ENCODE assay signal across 8 cellular contexts in genomic region chr9:7799934-7800285, GRCh38. TPM values are rescaled to one million over a fixed set of nuclear protein-coding genes. Genes with fewer than 3 reads are reported as not detected.
A peak's percentile ranks its signal among the peaks of the same experiment; 100 is the strongest.
DNase-seq lines count a peak whose midpoint lies in the region; ATAC-seq, FAIRE-seq and TF ChIP-seq lines count a peak whose summit lies in the region.

No MANE protein-coding gene starts in this region.

- no TSS peak for BruUV-seq in HCT116 (replicated peaks; lab: Mats Ljungman, UMichigan)

- H3K27ac Mint-ChIP-seq in stimulated activated memory B cell treated with anti-CD40 and anti-IgM and Interleukin-4, amounts not matched to agents 10 μg/mL and 1 μg/mL and 100 μg/mL, for 72 hours = peak overlapping the region; percentile 92

- TF ChIP-seq RAD21 in HCT116 (IDR thresholded peaks at IDR 0.05; ENCODE audit: low read depth) = no peak

- H3K4me1 Mint-ChIP-seq in stimulated activated memory B cell treated with anti-CD40 and anti-IgM and Interleukin-4, amounts not matched to agents 10 μg/mL and 1 μg/mL and 100 μg/mL, for 72 hours = peaks cover 7% of the 10 kb centered on the region

- peaks cover 32% of the 10 kb centered on the region for H3K36me3 ChIP-seq in DND-41 (ENCODE audit: insufficient read depth, low read length)
- H3K36me3 ChIP-seq in HCT116 (ENCODE audit: control insufficient read depth in 1 of 2, insufficient read depth in 2 of 2, low read length in 2 of 2) = peaks cover 3 to 5% of the 10 kb centered on the region in 2 experiments; a peak in 2 of 4 replicates
- peaks cover 0 to 19% (median 0%) of the 10 kb centered on the region in 3 donors for H3K36me3 ChIP-seq in Peyer's patch

- peak overlapping the region; percentile 96 for H3K4me3 Mint-ChIP-seq in stimulated activated memory B cell treated with anti-CD40 and anti-IgM and Interleukin-4, amounts not matched to agents 10 μg/mL and 1 μg/mL and 100 μg/mL, for 72 hours

- TF ChIP-seq POLR2A in HCT116 (IDR thresholded peaks at IDR 0.05; ENCODE audit: borderline replicate concordance, extremely low read depth, insufficient read depth, insufficient read length) (no peak), Peyer's patch (IDR thresholded peaks at IDR 0.05) (no peak)

- H3K4me2 ChIP-seq in DND-41 (ENCODE audit: insufficient read depth, low read length) (peak overlapping the region; percentile 80), HCT116 (ENCODE audit: low read length) (peak overlapping the region; percentile 81)

- H3K4me3 ChIP-seq in DND-41 (ENCODE audit: low read depth in 1 of 2, low read length in 2 of 2) (peak overlapping the region; percentile 33 to 67; a peak in 3 of 4 replicates), HCT116 (replicated peaks in 1 of 2; ENCODE audit: low read depth in 1 of 2, low read length in 2 of 2) (peak overlapping the region; percentile 68 to 72), Peyer's patch (peak overlapping the region; percentile 72 to 94 (median 80))

- H3K9ac ChIP-seq in DND-41 (ENCODE audit: low read depth, low read length) = peak overlapping the region; percentile 93
- peak overlapping the region; percentile 80 for H3K9ac ChIP-seq in HCT116 (ENCODE audit: low read length)

- no peaks in the 10 kb centered on the region for H3K9me2 ChIP-seq in HCT116 (ENCODE audit: insufficient read depth)

- H3K9me3 ChIP-seq in DND-41 (ENCODE audit: insufficient read depth, low read length, severe bottlenecking) = no peaks in the 10 kb centered on the region
- H3K9me3 ChIP-seq in HCT116 (ENCODE audit: control insufficient read depth in 1 of 2, insufficient read depth in 1 of 2, low read depth in 1 of 2, low read length in 2 of 2) = no peaks in the 10 kb centered on the region
- H3K9me3 ChIP-seq in Peyer's patch = no peaks in the 10 kb centered on the region

- H3K27me3 ChIP-seq in DND-41 (ENCODE audit: insufficient read depth, low read length, poor library complexity) (no peaks in the 10 kb centered on the region), HCT116 (ENCODE audit: insufficient read depth, low read length) (no peaks in the 10 kb centered on the region), Peyer's patch (no peaks in the 10 kb centered on the region), foreskin keratinocyte (no peaks in the 10 kb centered on the region)

- H3K27ac ChIP-seq in DND-41 (ENCODE audit: low read length) (peak overlapping the region; percentile 97), HCT116 (ENCODE audit: low read depth, low read length) (peak overlapping the region; percentile 88; the same call in 1 of the 2 replicates), Peyer's patch (peak overlapping the region; percentile 77 to 94 (median 86)), foreskin keratinocyte (no peak overlapping the region)

- H3K4me1 ChIP-seq in DND-41 (ENCODE audit: insufficient read depth, low read length) = peaks cover 27% of the 10 kb centered on the region
- peaks cover 4 to 10% of the 10 kb centered on the region in 2 experiments; a peak in 1 of 4 replicates for H3K4me1 ChIP-seq in HCT116 (ENCODE audit: control insufficient read depth in 1 of 2, insufficient read depth in 2 of 2, low read length in 2 of 2)
- peaks cover 0 to 11% (median 3%) of the 10 kb centered on the region in 4 donors for H3K4me1 ChIP-seq in Peyer's patch
- H3K4me1 ChIP-seq in foreskin keratinocyte = no peaks in the 10 kb centered on the region

- intact Hi-C loops in HCT116 (cut with micrococcal nuclease) = no loop called here

- H3K9me3 Mint-ChIP-seq in stimulated activated memory B cell treated with anti-CD40 and anti-IgM and Interleukin-4, amounts not matched to agents 10 μg/mL and 1 μg/mL and 100 μg/mL, for 72 hours = no peaks in the 10 kb centered on the region

- H3K79me2 ChIP-seq in DND-41 (ENCODE audit: insufficient read depth, low read length) (peaks cover 20% of the 10 kb centered on the region), HCT116 (ENCODE audit: insufficient read depth, low read length) (peaks cover 15% of the 10 kb centered on the region)

- RAD21 ChIA-PET in HCT116 (lab: Charles Lee; ENCODE audit: low non-redundant PET in 1 of 2, low total read pairs in 2 of 2, uncharacterized antibody in 2 of 2, unreplicated experiment in 2 of 2) = no interaction called here

- FAIRE-seq in frontal cortex (lab: Jason Lieb, UNC) = no peak

- H3K27me3 Mint-ChIP-seq in stimulated activated memory B cell treated with anti-CD40 and anti-IgM and Interleukin-4, amounts not matched to agents 10 μg/mL and 1 μg/mL and 100 μg/mL, for 72 hours = no peaks in the 10 kb centered on the region

- CTCF ChIA-PET in HCT116 (lab: Charles Lee) = no interaction called here

- DNase-seq in DND-41 = no peak
- no peak for DNase-seq in HCT116 (ENCODE audit: low read depth, low spot score)
- DNase-seq in Peyer's patch = no peak
- no peak for DNase-seq in foreskin keratinocyte
- DNase-seq in COLO829 (ENCODE audit: low spot score) = no peak
- no peak for DNase-seq in frontal cortex (ENCODE audit: low spot score in 2 of 2)
- no peak for DNase-seq in MV-4-11 (lab: John Stamatoyannopoulos, UW)

- POLR2A ChIA-PET in HCT116 (lab: Charles Lee) = no interaction called here

- ATAC-seq in DND-41 (ENCODE audit: insufficient read depth, low read depth) (peak; percentile 40), HCT116 (peak; percentile 48), foreskin keratinocyte (peak; percentile 72)
- peak; percentile 25 for ATAC-seq in stimulated activated memory B cell treated with anti-CD40 and anti-IgM and Interleukin-4, amounts not matched to agents 10 μg/mL and 1 μg/mL and 100 μg/mL, for 72 hours

- peaks cover 17% of the 10 kb centered on the region for H3K36me3 Mint-ChIP-seq in stimulated activated memory B cell treated with anti-CD40 and anti-IgM and Interleukin-4, amounts not matched to agents 10 μg/mL and 1 μg/mL and 100 μg/mL, for 72 hours

- H2AFZ ChIP-seq in DND-41 (ENCODE audit: low read depth, low read length) (peak overlapping the region; percentile 90), HCT116 (ENCODE audit: low read depth, low read length, poor library complexity, severe bottlenecking) (peak overlapping the region; percentile 80)

- no peaks in the 10 kb centered on the region for H4K20me1 ChIP-seq in DND-41 (ENCODE audit: insufficient read depth, low read length)
- no peaks in the 10 kb centered on the region for H4K20me1 ChIP-seq in HCT116 (ENCODE audit: insufficient read depth)

- TF ChIP-seq CTCF in DND-41 (IDR thresholded peaks at IDR 0.05; ENCODE audit: borderline replicate concordance, extremely low read depth, low read length, poor library complexity, severe bottlenecking) (no peak), HCT116 (IDR thresholded peaks at IDR 0.05 in 2 of 3, conservative IDR thresholded peaks at IDR 0.05 in 1 of 3; ENCODE audit: borderline replicate concordance in 1 of 3, insufficient read depth in 1 of 3, low read depth in 2 of 3, low read length in 2 of 3) (no peak), Peyer's patch (IDR thresholded peaks at IDR 0.05) (no peak), foreskin keratinocyte (conservative IDR thresholded peaks at IDR 0.05) (no peak)

TF ChIP-seq in HCT116, 20 proteins besides CTCF, POLR2A, EP300 and RAD21 (continues in another document):
- TF ChIP-seq MAX (IDR thresholded peaks at IDR 0.05) = no peak
- TF ChIP-seq CBX3 (IDR thresholded peaks at IDR 0.05; ENCODE audit: low read depth) = no peak
- TF ChIP-seq JUND (IDR thresholded peaks at IDR 0.05) = no peak
- no peak for TF ChIP-seq ZBTB33 (IDR thresholded peaks at IDR 0.05; ENCODE audit: extremely low read depth, insufficient replicate concordance, low read length)
- no peak for TF ChIP-seq YY1 (IDR thresholded peaks at IDR 0.05; ENCODE audit: extremely low read depth, insufficient replicate concordance, low read depth, low read length)
- no peak for TF ChIP-seq SIN3A (IDR thresholded peaks at IDR 0.05; ENCODE audit: low read depth)
- no peak for TF ChIP-seq TCF7L2 (IDR thresholded peaks at IDR 0.05; ENCODE audit: borderline replicate concordance, extremely low read depth, insufficient read depth, insufficient read length)
- TF ChIP-seq SRF (IDR thresholded peaks at IDR 0.05; ENCODE audit: low read depth) = no peak
- no peak for TF ChIP-seq ELF1 (IDR thresholded peaks at IDR 0.05; ENCODE audit: borderline replicate concordance, low read depth)

RNA-seq across cellular contexts. Expression of gene DMAC1, which starts 0.3 kb away (rescaled TPM):
- total RNA-seq in HCT116 (2021; ENCODE audit: unreplicated experiment) = 39.1 TPM
- polyA plus RNA-seq in HCT116 (2012) = 29.3 and 30.8 TPM in 2 replicates
- total RNA-seq in Peyer's patch = 10 to 100 TPM in 2 of 4 donors, 1 to 10 TPM in 2; 7.0 to 16.5 (median 9.8) TPM
- 53.3 and 54.1 TPM in 2 replicates for total RNA-seq in foreskin keratinocyte
- 79.3 and 81.7 TPM in 2 replicates for polyA plus RNA-seq in foreskin keratinocyte
- 32.2 TPM for total RNA-seq in frontal cortex
